Comparison of ENCODE assay signal across 14 cellular contexts in the genomic region with DNA sequence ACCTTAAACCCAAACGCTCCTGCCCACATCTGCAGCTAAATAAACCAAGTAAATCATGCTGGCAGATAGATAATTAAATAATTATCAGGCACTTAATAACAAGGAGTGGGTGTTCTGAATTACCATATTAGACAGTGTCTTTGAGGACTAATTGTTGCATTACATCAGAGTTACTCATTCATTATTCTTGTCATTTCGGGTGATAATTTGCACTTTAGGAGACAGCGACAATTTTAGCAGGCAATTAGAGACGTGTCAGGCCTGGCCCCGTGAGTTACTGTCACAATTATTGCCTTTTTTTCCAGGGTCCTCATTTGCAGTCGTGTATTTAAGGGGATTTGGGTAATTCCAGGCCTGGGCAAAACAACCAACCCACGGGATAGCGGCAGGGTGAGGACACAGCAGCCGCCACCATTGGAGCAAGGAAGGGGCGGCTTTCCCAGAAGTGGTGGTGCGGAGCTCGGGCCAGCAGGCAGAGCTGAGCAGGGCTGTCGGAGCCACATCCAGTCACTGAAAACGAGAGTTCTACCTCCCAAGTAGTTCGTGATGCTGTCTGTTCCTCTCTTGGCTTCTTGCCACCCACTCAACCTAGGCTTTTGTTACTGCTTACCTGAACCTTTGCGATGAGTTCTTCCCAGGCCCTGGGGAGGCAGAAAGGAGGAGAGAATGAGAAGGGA.
A peak's percentile ranks its signal among the peaks of the same experiment; 100 is the strongest.
DNase-seq lines count a peak whose midpoint lies in the region; ATAC-seq and TF ChIP-seq lines count a peak whose summit lies in the region.
"Had no signal": no experiment of that assay in that cellular context is flagged by ENCODE, and none has a peak within 500 bp of the region (broad histone marks: within the 10 kb centered on the region; RNA-seq: fewer than 3 reads in every experiment).

No MANE protein-coding gene starts in this region.

- H3K4me2 ChIP-seq in mammary epithelial cell (ENCODE audit: insufficient read depth, low read depth, low read length): no peak overlapping the region

- dilution Hi-C loops in mammary epithelial cell (cut with HindIII; ENCODE audit: low sequenced_read_pairs): no loop called here

- no peaks in the 10 kb centered on the region for H3K36me3 Mint-ChIP-seq in MCF 10A (ENCODE audit: insufficient read depth, unreplicated experiment)
- H3K36me3 Mint-ChIP-seq in naive thymus-derived CD8-positive, alpha-beta T cell: peaks cover 7 to 16% (median 10%) of the 10 kb centered on the region in 3 donors
- peaks cover 2% of the 10 kb centered on the region for H3K36me3 Mint-ChIP-seq in activated naive CD8-positive, alpha-beta T cell treated with anti-CD3 and anti-CD28 coated beads, Interleukin-2, amount 50 U/mL, for 24 hours (ENCODE audit: low read depth)

- H3K4me3 ChIP-seq in mammary epithelial cell (replicated peaks in 1 of 3; ENCODE audit: insufficient read depth in 1 of 3, low read depth in 2 of 3, low read length in 3 of 3): no peak overlapping the region
- H3K4me3 ChIP-seq: SK-N-MC had no signal

- no peaks in the 10 kb centered on the region for H4K20me1 ChIP-seq in mammary epithelial cell (ENCODE audit: insufficient read depth, low read length)

- in situ Hi-C loops in mammary epithelial cell (cut with MboI; ENCODE audit: low sequenced_read_pairs in 2 of 2): no loop called here

- peaks cover 8% of the 10 kb centered on the region for H3K27me3 Mint-ChIP-seq in MCF 10A (ENCODE audit: insufficient read depth, unreplicated experiment)
- H3K27me3 Mint-ChIP-seq in naive thymus-derived CD8-positive, alpha-beta T cell: peaks cover 11 to 41% (median 38%) of the 10 kb centered on the region in 5 donors
- peaks cover 15% of the 10 kb centered on the region for H3K27me3 Mint-ChIP-seq in activated naive CD8-positive, alpha-beta T cell treated with anti-CD3 and anti-CD28 coated beads, Interleukin-2, amount 50 U/mL, for 24 hours

- no peak overlapping the region for H3K4me3 Mint-ChIP-seq in MCF 10A (ENCODE audit: unreplicated experiment)
- H3K4me3 Mint-ChIP-seq in naive thymus-derived CD8-positive, alpha-beta T cell: no peak overlapping the region
- no peak overlapping the region for H3K4me3 Mint-ChIP-seq in activated naive CD8-positive, alpha-beta T cell treated with anti-CD3 and anti-CD28 coated beads, Interleukin-2, amount 50 U/mL, for 24 hours

- no peaks in the 10 kb centered on the region for H3K9me3 Mint-ChIP-seq in MCF 10A (ENCODE audit: unreplicated experiment)
- H3K9me3 Mint-ChIP-seq in naive thymus-derived CD8-positive, alpha-beta T cell: peaks cover 0 to 7% (median 0%) of the 10 kb centered on the region in 9 donors
- peaks cover 4% of the 10 kb centered on the region for H3K9me3 Mint-ChIP-seq in activated naive CD8-positive, alpha-beta T cell treated with anti-CD3 and anti-CD28 coated beads, Interleukin-2, amount 50 U/mL, for 24 hours

- no peaks in the 10 kb centered on the region for H3K79me2 ChIP-seq in mammary epithelial cell (ENCODE audit: insufficient read depth, low read length)

- H3K9ac ChIP-seq in mammary epithelial cell (ENCODE audit: insufficient read depth, low read length): no peak overlapping the region

- 82% methylated on average over 16 of the region's 16 CpGs for WGBS in mammary epithelial cell (ENCODE audit: low coverage, missing lambda C conversion rate)

- ATAC-seq in naive thymus-derived CD8-positive, alpha-beta T cell: no peak
- no peak for ATAC-seq in activated naive CD8-positive, alpha-beta T cell treated with anti-CD3 and anti-CD28 coated beads, Interleukin-2, amount 50 U/mL, for 24 hours

- no peaks in the 10 kb centered on the region for H3K27me3 ChIP-seq in mammary epithelial cell (ENCODE audit: insufficient read depth, low read length)

- DNase-seq in MCF 10A (ENCODE audit: unreplicated experiment) (peak; percentile 11), mammary epithelial cell (no peak), NCI-H510A treated with DMSO at 0.1 percent for 48 hours (lab: John Stamatoyannopoulos, UW) (peak; percentile 64), kidney tubule cell (ENCODE audit: low spot score) (peak; percentile 26), C1 segment of cervical spinal cord (lab: John Stamatoyannopoulos, UW) (no peak)
- DNase-seq in naive thymus-derived CD8-positive, alpha-beta T cell: no peak
- DNase-seq in stimulated activated CD4-positive, alpha-beta T cell treated with anti-CD3 and anti-CD28 coated beads, Interleukin-1b, Interleukin-23, amount 100 ng/mL, for 48 hours: no peak
- DNase-seq in activated naive CD8-positive, alpha-beta T cell treated with anti-CD3 and anti-CD28 coated beads, Interleukin-2, amount 50 U/mL, for 24 hours: no peak
- DNase-seq: ACHN; activated effector memory CD4-positive, alpha-beta T cell treated with anti-CD3 and anti-CD28 coated beads, Interleukin-2, amount 50 U/mL, for 16 hours; NCI-H526; stimulated activated naive CD4-positive, alpha-beta T cell treated with Interleukin-2 at 50 U/mL for 16 hours had no signal

- CTCF ChIA-PET in MCF 10A (lab: Yijun Ruan, JAX): interaction anchor here (0.6 kb wide), 1 partner anchor 19 kb away, joined by 3 read pairs; no protein-coding TSS in a partner anchor
- CTCF ChIA-PET in mammary epithelial cell (lab: Charles Lee; ENCODE audit: low non-redundant PET): no interaction called here

- peaks cover 21% of the 10 kb centered on the region for H3K4me1 ChIP-seq in mammary epithelial cell (ENCODE audit: insufficient read depth, low read length)

- BruUV-seq in MCF 10A (replicated peaks; lab: Mats Ljungman, UMichigan) (no TSS peak), mammary epithelial cell (replicated peaks; lab: Mats Ljungman, UMichigan) (no TSS peak)

- intact Hi-C loops in MCF 10A (cut with micrococcal nuclease): loop anchor here (5.0 kb wide), 1 partner anchor 909 kb away; the partner anchor contains the start of gene MN1
- intact Hi-C loops in mammary epithelial cell (cut with micrococcal nuclease): no loop called here

- POLR2A ChIA-PET in MCF 10A (lab: Yijun Ruan, JAX): interaction anchor here (0.6 kb wide), 1 partner anchor 50 kb away, joined by 3 read pairs; no protein-coding TSS in a partner anchor
- POLR2A ChIA-PET in naive thymus-derived CD8-positive, alpha-beta T cell (lab: Charles Lee): no interaction called here

- H3K36me3 ChIP-seq in mammary epithelial cell (ENCODE audit: insufficient read depth, low read length): no peaks in the 10 kb centered on the region
- H3K36me3 ChIP-seq: neutrophil had no signal

- H3K27ac Mint-ChIP-seq in MCF 10A (ENCODE audit: low read depth, unreplicated experiment): peak overlapping the region; percentile 59
- no peak overlapping the region for H3K27ac Mint-ChIP-seq in naive thymus-derived CD8-positive, alpha-beta T cell
- H3K27ac Mint-ChIP-seq in activated naive CD8-positive, alpha-beta T cell treated with anti-CD3 and anti-CD28 coated beads, Interleukin-2, amount 50 U/mL, for 24 hours: no peak overlapping the region

- H3K9me3 ChIP-seq in mammary epithelial cell (replicated peaks; ENCODE audit: insufficient read depth, low read length): no peaks in the 10 kb centered on the region
- H3K9me3 ChIP-seq: neutrophil had no signal

- peaks cover 18% of the 10 kb centered on the region for H3K4me1 Mint-ChIP-seq in MCF 10A (ENCODE audit: insufficient read depth, unreplicated experiment)
- H3K4me1 Mint-ChIP-seq in naive thymus-derived CD8-positive, alpha-beta T cell: peaks cover 0 to 6% (median 0%) of the 10 kb centered on the region in 4 donors
- H3K4me1 Mint-ChIP-seq in activated naive CD8-positive, alpha-beta T cell treated with anti-CD3 and anti-CD28 coated beads, Interleukin-2, amount 50 U/mL, for 24 hours: peaks cover 14% of the 10 kb centered on the region

- TF ChIP-seq CTCF in MCF 10A (IDR thresholded peaks at IDR 0.05; ENCODE audit: unreplicated experiment) (no peak), mammary epithelial cell (conservative IDR thresholded peaks at IDR 0.05 in 1 of 2, IDR thresholded peaks at IDR 0.05 in 1 of 2; ENCODE audit: extremely low read depth in 1 of 2, insufficient read depth in 1 of 2, low read depth in 1 of 2, low read length in 2 of 2) (no peak)

- H2AFZ ChIP-seq in mammary epithelial cell (ENCODE audit: low read depth, low read length): no peak overlapping the region

- H3K27ac ChIP-seq in mammary epithelial cell (ENCODE audit: insufficient read depth, low read depth, low read length): no peak overlapping the region
- H3K27ac ChIP-seq: neutrophil, SK-N-MC had no signal

Comparison
In these comparisons a context has a peak if more than half of its experiments do, and no peak if none do; other contexts are left out.
1. DNase-seq: peak in MCF 10A (single experiment), NCI-H510A treated with DMSO at 0.1 percent for 48 hours (single experiment) and kidney tubule cell (single experiment); none in mammary epithelial cell (single experiment), C1 segment of cervical spinal cord (0 of 14), naive thymus-derived CD8-positive, alpha-beta T cell (0 of 10), stimulated activated CD4-positive, alpha-beta T cell treated with anti-CD3 and anti-CD28 coated beads, Interleukin-1b, Interleukin-23, amount 100 ng/mL, for 48 hours (single experiment) and activated naive CD8-positive, alpha-beta T cell treated with anti-CD3 and anti-CD28 coated beads, Interleukin-2, amount 50 U/mL, for 24 hours (single experiment).